10 cellular contexts compared by ENCODE assay signal in genomic region chr4:48739560-48740019, GRCh38. TPM values are rescaled to one million over a fixed set of nuclear protein-coding genes. Genes with fewer than 3 reads are reported as not detected.
DNase-seq lines count a peak whose midpoint lies in the region; ATAC-seq and TF ChIP-seq lines count a peak whose summit lies in the region.
"Had no signal": no experiment of that assay in that cellular context is flagged by ENCODE, and none has a peak within 500 bp of the region (broad histone marks: within the 10 kb centered on the region; RNA-seq: fewer than 3 reads in every experiment).

No MANE protein-coding gene starts in this region.

- ATAC-seq in GM19324 (IDR thresholded peaks at IDR 0.05; ENCODE audit: low FRiP score, unreplicated experiment) (peak; percentile 40), HG02852 (IDR thresholded peaks at IDR 0.05; ENCODE audit: unreplicated experiment) (peak; percentile 58), natural killer cell (peak; percentile 46 to 56 (median 49)), left cardiac atrium (no peak)

- no peaks in the 10 kb centered on the region for H3K36me3 Mint-ChIP-seq in natural killer cell

- peak overlapping the region; percentile 53 for H3K4me3 Mint-ChIP-seq in natural killer cell
- H3K4me3 Mint-ChIP-seq: nephron had no signal

- DNase-seq in OCI-M2 (lab: John Stamatoyannopoulos, UW; ENCODE audit: unreplicated experiment) (peak; percentile 10), natural killer cell (no peak), NCI-H2107 treated with DMSO at 0.1 percent for 48 hours (lab: John Stamatoyannopoulos, UW; ENCODE audit: unreplicated experiment) (no peak), NCI-H146 (lab: John Stamatoyannopoulos, UW) (no peak), left cardiac atrium (no peak)
- DNase-seq: NCI-H524 treated with DMSO at 0.1 percent for 48 hours had no signal

- intact Hi-C loops in natural killer cell (cut with micrococcal nuclease) (loop anchor here (5.0 kb wide), 1 partner anchor 38 kb away; no protein-coding TSS in a partner anchor), left cardiac atrium (cut with DNase I) (no loop called here)

- peaks cover 75 to 81% of the 10 kb centered on the region in 2 donors for H3K4me1 Mint-ChIP-seq in natural killer cell
- H3K4me1 Mint-ChIP-seq: nephron had no signal

- peak overlapping the region; percentile 56 to 69 for H3K27ac Mint-ChIP-seq in natural killer cell
- H3K27ac Mint-ChIP-seq: nephron had no signal

- no peaks in the 10 kb centered on the region for H3K27me3 Mint-ChIP-seq in natural killer cell (ENCODE audit: low read depth in 2 of 2)
- H3K27me3 Mint-ChIP-seq: IgD-negative memory B cell had no signal

- H3K9me3 Mint-ChIP-seq in natural killer cell, result no peaks in the 10 kb centered on the region

- no peak for TF ChIP-seq CTCF in natural killer cell (IDR thresholded peaks at IDR 0.05)

RNA-seq across cellular contexts. Expression of gene FRYL, which starts 40.5 kb away (rescaled TPM):
- 100 to 1,000 TPM; 143 to 181 (median 146) TPM for total RNA-seq in natural killer cell
- 10 to 100 TPM; 38.8 to 41.3 TPM for total RNA-seq in left cardiac atrium

Comparison
In these comparisons a context has a peak if more than half of its experiments do, and no peak if none do; other contexts are left out.
1. ATAC-seq: peak in GM19324 (single experiment), HG02852 (single experiment) and natural killer cell (3 of 3); none in left cardiac atrium (0 of 2).